ENCODE assay signal across 1 cellular context in genomic region chr3:129116482-129116946, GRCh38.
A peak's percentile ranks its signal among the peaks of the same experiment; 100 is the strongest.
TF ChIP-seq lines count a peak whose summit lies in the region.

No MANE protein-coding gene starts in this region.

TF ChIP-seq in K562, 482 proteins besides CTCF, POLR2A, EP300 and RAD21 (continued from another document):
- no peak for TF ChIP-seq ZNF639 (CRISPR knock-in tag; conservative IDR thresholded peaks at IDR 0.05 in 1 of 2, IDR thresholded peaks at IDR 0.05 in 1 of 2)
- TF ChIP-seq FIP1L1 (IDR thresholded peaks at IDR 0.05; ENCODE audit: low read depth, low read length, poor library complexity, severe bottlenecking) = no peak
- TF ChIP-seq SMARCA5 (IDR thresholded peaks at IDR 0.05) = no peak
- TF ChIP-seq LCOR (CRISPR knock-in tag; IDR thresholded peaks at IDR 0.05) = no peak
- no peak for TF ChIP-seq CBX8 (IDR thresholded peaks at IDR 0.05; ENCODE audit: borderline replicate concordance, extremely low read depth, low read depth, low read length, poor library complexity, severe bottlenecking)
- TF ChIP-seq ZNF133 (CRISPR knock-in tag; IDR thresholded peaks at IDR 0.05) = no peak
- peak; percentile 62 for TF ChIP-seq SOX6 (IDR thresholded peaks at IDR 0.05)
- TF ChIP-seq HMGN3 (IDR thresholded peaks at IDR 0.05; ENCODE audit: borderline replicate concordance, extremely low read depth, insufficient read length, low read depth, low read length) = no peak
- TF ChIP-seq CBFA2T2 (conservative IDR thresholded peaks at IDR 0.05) = peak; percentile 49; the same call in 1 of the 2 replicates
- no peak for TF ChIP-seq CGGBP1 (CRISPR knock-in tag; IDR thresholded peaks at IDR 0.05)
- TF ChIP-seq ZNF232 (CRISPR knock-in tag; IDR thresholded peaks at IDR 0.05) = no peak
- no peak for TF ChIP-seq ZNF507 (tag; conservative IDR thresholded peaks at IDR 0.05)
- TF ChIP-seq HDAC2 (IDR thresholded peaks at IDR 0.05) = peak; percentile 33; the same call in 1 of the 2 replicates
- no peak for TF ChIP-seq NFXL1 (CRISPR knock-in tag; IDR thresholded peaks at IDR 0.05)
- 0 out of 2 replicates have a peak, but pooled peaks have one; percentile 22 for TF ChIP-seq TCF3 (CRISPR knock-in tag; IDR thresholded peaks at IDR 0.05)
- TF ChIP-seq CLOCK (CRISPR knock-in tag; IDR thresholded peaks at IDR 0.05; ENCODE audit: borderline replicate concordance) = no peak
- TF ChIP-seq KDM4B (IDR thresholded peaks at IDR 0.05; ENCODE audit: borderline replicate concordance in 2 of 2, low read depth in 1 of 2) = no peak
TF ChIP-seq in K562: peak in this region for 16.
